In the genomic region with DNA sequence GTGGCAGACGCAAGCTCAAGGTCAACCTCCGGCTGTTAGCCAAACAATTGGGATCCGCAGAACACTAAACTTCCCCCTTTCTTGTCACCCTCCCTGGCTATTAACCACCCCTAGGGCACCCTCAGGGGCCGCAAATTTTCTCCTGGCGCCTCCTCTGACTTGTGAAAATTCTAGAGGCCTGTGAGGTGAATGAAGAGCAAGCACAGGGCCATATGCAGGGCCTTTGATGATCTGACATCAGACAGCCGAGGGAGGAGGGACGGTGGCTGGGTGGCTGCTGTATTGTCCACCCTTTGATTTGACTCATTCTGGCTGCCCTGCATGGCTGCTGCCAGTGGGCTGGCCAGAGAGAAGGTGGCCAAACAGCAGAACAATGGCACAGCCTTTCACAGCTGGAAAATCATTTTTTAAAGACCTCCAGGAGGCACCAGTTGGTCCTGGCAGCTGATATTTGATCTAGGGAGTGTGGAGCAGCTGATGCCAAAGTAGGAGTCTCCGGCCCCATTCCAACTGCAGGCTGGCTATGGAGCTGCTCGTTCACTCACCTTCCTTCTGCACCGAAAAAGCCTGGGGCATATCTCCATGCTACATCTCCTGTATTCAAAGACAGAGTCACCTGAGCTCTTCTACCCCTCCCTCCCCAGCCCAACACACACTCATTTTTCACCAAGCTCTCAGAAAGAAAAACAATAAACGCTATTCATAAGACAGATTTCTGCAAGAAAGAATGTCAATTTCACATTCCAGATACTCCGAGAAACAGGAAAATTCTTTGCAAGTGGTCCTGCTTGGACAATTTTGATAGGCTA, we compare ENCODE assay signal across 1 cellular context.
TF ChIP-seq lines count a peak whose summit lies in the region.

No MANE protein-coding gene starts in this region.

TF ChIP-seq in HepG2, 621 proteins besides CTCF, POLR2A, EP300 and RAD21:
- TF ChIP-seq HDAC1 (CRISPR knock-in tag; IDR thresholded peaks at IDR 0.05) (no peak), ZNF841 (CRISPR knock-in tag; IDR thresholded peaks at IDR 0.05; ENCODE audit: borderline replicate concordance) (no peak), FOXK1 (CRISPR knock-in tag; IDR thresholded peaks at IDR 0.05; ENCODE audit: borderline replicate concordance, low read depth) (no peak), ZNF260 (CRISPR knock-in tag; IDR thresholded peaks at IDR 0.05; ENCODE audit: borderline replicate concordance, low read depth) (no peak), HMG20A (CRISPR knock-in tag; IDR thresholded peaks at IDR 0.05; ENCODE audit: borderline replicate concordance) (no peak), RBM39 (IDR thresholded peaks at IDR 0.05; ENCODE audit: low read depth, low read length, poor library complexity, severe bottlenecking) (no peak), NFATC3 (CRISPR knock-in tag; IDR thresholded peaks at IDR 0.05) (no peak), ZNF790 (CRISPR knock-in tag; IDR thresholded peaks at IDR 0.05; ENCODE audit: borderline replicate concordance) (no peak), ZNF124 (CRISPR knock-in tag; IDR thresholded peaks at IDR 0.05) (no peak), TCF12 (IDR thresholded peaks at IDR 0.05) (no peak), TCF12 (CRISPR knock-in tag; IDR thresholded peaks at IDR 0.05) (no peak), CREB1 (IDR thresholded peaks at IDR 0.05) (no peak), CREB1 (CRISPR knock-in tag; IDR thresholded peaks at IDR 0.05) (no peak), FOXO1 (CRISPR knock-in tag; IDR thresholded peaks at IDR 0.05) (no peak)
- TF ChIP-seq, protein P1, sequence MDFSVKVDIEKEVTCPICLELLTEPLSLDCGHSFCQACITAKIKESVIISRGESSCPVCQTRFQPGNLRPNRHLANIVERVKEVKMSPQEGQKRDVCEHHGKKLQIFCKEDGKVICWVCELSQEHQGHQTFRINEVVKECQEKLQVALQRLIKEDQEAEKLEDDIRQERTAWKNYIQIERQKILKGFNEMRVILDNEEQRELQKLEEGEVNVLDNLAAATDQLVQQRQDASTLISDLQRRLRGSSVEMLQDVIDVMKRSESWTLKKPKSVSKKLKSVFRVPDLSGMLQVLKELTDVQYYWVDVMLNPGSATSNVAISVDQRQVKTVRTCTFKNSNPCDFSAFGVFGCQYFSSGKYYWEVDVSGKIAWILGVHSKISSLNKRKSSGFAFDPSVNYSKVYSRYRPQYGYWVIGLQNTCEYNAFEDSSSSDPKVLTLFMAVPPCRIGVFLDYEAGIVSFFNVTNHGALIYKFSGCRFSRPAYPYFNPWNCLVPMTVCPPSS (IDR thresholded peaks at IDR 0.05) = no peak
